In genomic region chr2:231576465-231576864, GRCh38 we compare ENCODE assay signal across 1 cellular context.
TF ChIP-seq lines count a peak whose summit lies in the region.

No MANE protein-coding gene starts in this region.

TF ChIP-seq in GM23338, 12 proteins besides CTCF, POLR2A, EP300 and RAD21 (continued from another document):
- TF ChIP-seq ETS1 (IDR thresholded peaks at IDR 0.05) (no peak), ZNF114 (CRISPR knock-in tag; IDR thresholded peaks at IDR 0.05) (no peak), ZNF331 (CRISPR knock-in tag; IDR thresholded peaks at IDR 0.05; ENCODE audit: low read depth) (no peak), POLR2AphosphoS5 (IDR thresholded peaks at IDR 0.05; ENCODE audit: low read depth) (no peak), NANOG (IDR thresholded peaks at IDR 0.05; ENCODE audit: borderline replicate concordance) (no peak)
